Comparison of ENCODE assay signal across 9 cellular contexts in the genomic region with DNA sequence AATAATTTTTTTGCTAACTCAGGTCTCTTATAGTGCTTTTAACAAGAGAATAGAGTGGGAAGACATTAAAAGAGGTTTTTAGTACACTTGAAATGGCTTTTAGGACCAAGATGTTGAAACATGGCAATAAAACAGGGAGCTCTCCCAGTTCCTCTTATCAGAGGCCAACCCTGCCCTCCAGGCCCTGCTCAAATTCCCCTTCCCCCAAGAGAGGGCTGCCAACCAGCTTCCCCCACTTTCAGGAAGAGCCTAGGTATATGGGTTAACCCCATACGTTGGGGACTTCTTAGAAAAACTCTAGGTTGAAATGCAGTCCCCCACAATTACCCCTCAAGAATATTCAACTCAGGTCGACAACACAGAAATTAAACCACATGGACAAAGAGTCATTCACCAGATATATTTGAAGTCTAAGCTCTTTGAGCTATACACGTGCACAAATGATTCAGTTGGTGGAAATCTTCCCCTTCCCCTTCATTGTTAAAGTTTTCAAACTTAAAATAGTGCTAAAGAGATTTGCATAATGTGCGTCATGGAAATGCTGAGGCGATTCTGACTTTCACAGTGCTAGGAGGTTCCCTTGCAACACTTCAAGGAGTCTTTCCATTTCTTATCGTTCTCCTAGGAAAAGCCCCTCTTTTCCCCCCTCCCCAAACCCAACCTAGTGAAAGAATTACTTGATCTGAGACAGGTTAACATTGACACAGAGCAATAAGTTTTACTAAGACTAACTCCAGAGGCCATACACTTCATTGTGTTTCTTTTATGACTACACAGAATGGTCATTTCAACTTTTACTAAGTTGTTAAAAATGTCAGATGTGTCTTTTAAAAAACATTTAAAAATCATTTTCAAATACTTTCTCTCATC. TPM values are rescaled to one million over a fixed set of nuclear protein-coding genes. Genes with fewer than 3 reads are reported as not detected.
DNase-seq lines count a peak whose midpoint lies in the region; ATAC-seq, FAIRE-seq and TF ChIP-seq lines count a peak whose summit lies in the region.
"Had no signal": no experiment of that assay in that cellular context is flagged by ENCODE, and none has a peak within 500 bp of the region (broad histone marks: within the 10 kb centered on the region; RNA-seq: fewer than 3 reads in every experiment).

No MANE protein-coding gene starts in this region.

- H2BK12ac ChIP-seq in trophoblast cell (ENCODE audit: low read length): no peak overlapping the region

- H2BK120ac ChIP-seq in trophoblast cell (ENCODE audit: insufficient read depth, low read length, poor library complexity): no peak overlapping the region

- H3K23ac ChIP-seq in trophoblast cell (ENCODE audit: low read length): no peak overlapping the region

- ATAC-seq in GM19397 (IDR thresholded peaks at IDR 0.05; ENCODE audit: unreplicated experiment) (peak; percentile 57), HG03103 (IDR thresholded peaks at IDR 0.05; ENCODE audit: low read depth, unreplicated experiment) (peak; percentile 47)
- ATAC-seq in activated T-cell treated with anti-CD3 and anti-CD28 coated beads, Interleukin-2, amount 50 U/mL, for 4 hours: peak; percentile 63 to 68

- no peak overlapping the region for H3K4ac ChIP-seq in trophoblast cell (ENCODE audit: low read depth, low read length)

- FAIRE-seq in GM12892 (lab: Jason Lieb, UNC): peak; percentile 89

- H4K12ac ChIP-seq in trophoblast cell (ENCODE audit: low read depth, low read length): no peak overlapping the region

- DNase-seq in GM12892 (ENCODE audit: insufficient read length) (no peak), sigmoid colon (no peak), trophoblast cell (no peak), NCI-H187 (lab: John Stamatoyannopoulos, UW) (no peak), NCI-H146 (lab: John Stamatoyannopoulos, UW) (no peak)
- no peak for DNase-seq in activated T-cell treated with anti-CD3 and anti-CD28 coated beads, Interleukin-2, amount 50 U/mL, for 4 hours
- DNase-seq: gastrocnemius medialis had no signal

- H3K9ac ChIP-seq in trophoblast cell (ENCODE audit: low read length): no peak overlapping the region

- no peaks in the 10 kb centered on the region for H3K27me3 Mint-ChIP-seq in activated T-cell treated with anti-CD3 and anti-CD28 coated beads, Interleukin-2, amount 50 U/mL, for 4 hours (ENCODE audit: low read depth)

- no peak overlapping the region for H2AFZ ChIP-seq in trophoblast cell (ENCODE audit: insufficient read depth, low read length, poor library complexity)

- no peaks in the 10 kb centered on the region for H3K36me3 Mint-ChIP-seq in activated T-cell treated with anti-CD3 and anti-CD28 coated beads, Interleukin-2, amount 50 U/mL, for 4 hours (ENCODE audit: insufficient read depth)

- H3K18ac ChIP-seq in trophoblast cell (ENCODE audit: low read length): no peak overlapping the region

- TF ChIP-seq EP300 in sigmoid colon (IDR thresholded peaks at IDR 0.05): no peak

- H3K14ac ChIP-seq in trophoblast cell (ENCODE audit: low read length): no peak overlapping the region

- TF ChIP-seq CTCF in sigmoid colon (IDR thresholded peaks at IDR 0.05): no peak

- no peak overlapping the region for H3K4me3 ChIP-seq in sigmoid colon
- H3K4me3 ChIP-seq in trophoblast cell (ENCODE audit: low read depth, low read length): no peak overlapping the region
- H3K4me3 ChIP-seq: gastrocnemius medialis had no signal

- H4K8ac ChIP-seq in trophoblast cell (ENCODE audit: low read depth, low read length): no peak overlapping the region

- 59 to 70% methylated on average over 6 of the region's 6 CpGs for WGBS in sigmoid colon, 2 donors
- WGBS in trophoblast cell (ENCODE audit: extremely low coverage, insufficient coverage, insufficient read length): no CpG with 5 or more reads among the region's 6 CpGs

- peaks cover 9% of the 10 kb centered on the region for H3K4me1 Mint-ChIP-seq in activated T-cell treated with anti-CD3 and anti-CD28 coated beads, Interleukin-2, amount 50 U/mL, for 4 hours (ENCODE audit: low read depth)

- no peak overlapping the region for H4K91ac ChIP-seq in trophoblast cell (ENCODE audit: low read depth, low read length)

- no peak overlapping the region for H3K27ac ChIP-seq in sigmoid colon
- no peak overlapping the region for H3K27ac ChIP-seq in trophoblast cell (ENCODE audit: low read depth, low read length)
- H3K27ac ChIP-seq: gastrocnemius medialis had no signal

- TF ChIP-seq POLR2A in GM12892 (IDR thresholded peaks at IDR 0.05; ENCODE audit: low read depth, low read length) (no peak), sigmoid colon (IDR thresholded peaks at IDR 0.05) (no peak)

- no peaks in the 10 kb centered on the region for H3K79me1 ChIP-seq in trophoblast cell (ENCODE audit: low read length)

- H3K36me3 ChIP-seq in sigmoid colon: no peaks in the 10 kb centered on the region
- H3K36me3 ChIP-seq in trophoblast cell (ENCODE audit: control insufficient read depth in 1 of 2, insufficient read depth in 2 of 2, low read length in 2 of 2): no peaks in the 10 kb centered on the region
- H3K36me3 ChIP-seq: gastrocnemius medialis had no signal

- H3K4me2 ChIP-seq in trophoblast cell (ENCODE audit: low read length): no peak overlapping the region

- no peak overlapping the region for H2BK5ac ChIP-seq in trophoblast cell (ENCODE audit: low read depth, low read length, poor library complexity)

- no peak overlapping the region for H3K4me3 Mint-ChIP-seq in activated T-cell treated with anti-CD3 and anti-CD28 coated beads, Interleukin-2, amount 50 U/mL, for 4 hours

- intact Hi-C loops in sigmoid colon (cut with DNase I): loop anchor here (2.0 to 10.0 kb wide), 3 partner anchors 128 to 404 kb away; no protein-coding TSS in a partner anchor

- H2AK5ac ChIP-seq in trophoblast cell (ENCODE audit: low read length): no peak overlapping the region

- no peaks in the 10 kb centered on the region for H3K79me2 ChIP-seq in trophoblast cell (ENCODE audit: control insufficient read depth, insufficient read depth, low read length, poor library complexity)

- H3K9me3 Mint-ChIP-seq in activated T-cell treated with anti-CD3 and anti-CD28 coated beads, Interleukin-2, amount 50 U/mL, for 4 hours: no peaks in the 10 kb centered on the region

- H3K27me3 ChIP-seq in sigmoid colon (no peaks in the 10 kb centered on the region), trophoblast cell (ENCODE audit: insufficient read depth, low read length) (no peaks in the 10 kb centered on the region)
- H3K27me3 ChIP-seq: gastrocnemius medialis had no signal

- H3K9me3 ChIP-seq in sigmoid colon: no peaks in the 10 kb centered on the region
- H3K9me3 ChIP-seq in trophoblast cell (ENCODE audit: insufficient read depth, low read depth, low read length): no peaks in the 10 kb centered on the region
- H3K9me3 ChIP-seq: gastrocnemius medialis had no signal

- H3K4me1 ChIP-seq in sigmoid colon (no peaks in the 10 kb centered on the region), trophoblast cell (ENCODE audit: control insufficient read depth in 1 of 2, insufficient read depth in 2 of 2, low read length in 2 of 2) (no peaks in the 10 kb centered on the region)

RNA-seq across cellular contexts. Expression of gene ENPP5, which starts 49.8 kb away (rescaled TPM):
- polyA plus RNA-seq in GM12892 (2012; ENCODE audit: missing spikeins): 0.38 TPM
- not detected for total RNA-seq in activated T-cell treated with anti-CD3 and anti-CD28 coated beads, Interleukin-2, amount 50 U/mL, for 4 hours
- under 1 TPM; 0.14 to 0.71 (median 0.52) TPM for total RNA-seq in sigmoid colon
- 1 to 10 TPM in 1 of 3 donors, under 1 TPM in 2; 0.60 to 1.7 (median 0.69) TPM for polyA plus RNA-seq in sigmoid colon
- 2.2 and 2.6 TPM in 2 replicates for polyA plus RNA-seq in trophoblast cell (2013)
